In genomic region chr1:117017062-117017461, GRCh38 we compare ENCODE assay signal across 1 cellular context.
TF ChIP-seq lines count a peak whose summit lies in the region.

No MANE protein-coding gene starts in this region.

TF ChIP-seq in SK-N-SH, 30 proteins besides CTCF, POLR2A, EP300 and RAD21 (continued from another document):
- TF ChIP-seq, protein P1, sequence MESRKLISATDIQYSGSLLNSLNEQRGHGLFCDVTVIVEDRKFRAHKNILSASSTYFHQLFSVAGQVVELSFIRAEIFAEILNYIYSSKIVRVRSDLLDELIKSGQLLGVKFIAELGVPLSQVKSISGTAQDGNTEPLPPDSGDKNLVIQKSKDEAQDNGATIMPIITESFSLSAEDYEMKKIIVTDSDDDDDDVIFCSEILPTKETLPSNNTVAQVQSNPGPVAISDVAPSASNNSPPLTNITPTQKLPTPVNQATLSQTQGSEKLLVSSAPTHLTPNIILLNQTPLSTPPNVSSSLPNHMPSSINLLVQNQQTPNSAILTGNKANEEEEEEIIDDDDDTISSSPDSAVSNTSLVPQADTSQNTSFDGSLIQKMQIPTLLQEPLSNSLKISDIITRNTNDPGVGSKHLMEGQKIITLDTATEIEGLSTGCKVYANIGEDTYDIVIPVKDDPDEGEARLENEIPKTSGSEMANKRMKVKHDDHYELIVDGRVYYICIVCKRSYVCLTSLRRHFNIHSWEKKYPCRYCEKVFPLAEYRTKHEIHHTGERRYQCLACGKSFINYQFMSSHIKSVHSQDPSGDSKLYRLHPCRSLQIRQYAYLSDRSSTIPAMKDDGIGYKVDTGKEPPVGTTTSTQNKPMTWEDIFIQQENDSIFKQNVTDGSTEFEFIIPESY (IDR thresholded peaks at IDR 0.05; ENCODE audit: borderline replicate concordance, low read depth), result no peak
- TF ChIP-seq, protein P2, sequence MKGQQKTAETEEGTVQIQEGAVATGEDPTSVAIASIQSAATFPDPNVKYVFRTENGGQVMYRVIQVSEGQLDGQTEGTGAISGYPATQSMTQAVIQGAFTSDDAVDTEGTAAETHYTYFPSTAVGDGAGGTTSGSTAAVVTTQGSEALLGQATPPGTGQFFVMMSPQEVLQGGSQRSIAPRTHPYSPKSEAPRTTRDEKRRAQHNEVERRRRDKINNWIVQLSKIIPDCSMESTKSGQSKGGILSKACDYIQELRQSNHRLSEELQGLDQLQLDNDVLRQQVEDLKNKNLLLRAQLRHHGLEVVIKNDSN (IDR thresholded peaks at IDR 0.05; ENCODE audit: borderline replicate concordance, low read depth), result no peak
- no peak for TF ChIP-seq GABPA (IDR thresholded peaks at IDR 0.05; ENCODE audit: low read depth)
- TF ChIP-seq, protein P3, sequence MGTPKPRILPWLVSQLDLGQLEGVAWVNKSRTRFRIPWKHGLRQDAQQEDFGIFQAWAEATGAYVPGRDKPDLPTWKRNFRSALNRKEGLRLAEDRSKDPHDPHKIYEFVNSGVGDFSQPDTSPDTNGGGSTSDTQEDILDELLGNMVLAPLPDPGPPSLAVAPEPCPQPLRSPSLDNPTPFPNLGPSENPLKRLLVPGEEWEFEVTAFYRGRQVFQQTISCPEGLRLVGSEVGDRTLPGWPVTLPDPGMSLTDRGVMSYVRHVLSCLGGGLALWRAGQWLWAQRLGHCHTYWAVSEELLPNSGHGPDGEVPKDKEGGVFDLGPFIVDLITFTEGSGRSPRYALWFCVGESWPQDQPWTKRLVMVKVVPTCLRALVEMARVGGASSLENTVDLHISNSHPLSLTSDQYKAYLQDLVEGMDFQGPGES (IDR thresholded peaks at IDR 0.05; ENCODE audit: low read depth, low read length), result no peak
